ENCODE assay signal across 9 cellular contexts in genomic region chr2:12728221-12728777, GRCh38. TPM values are rescaled to one million over a fixed set of nuclear protein-coding genes. Genes with fewer than 3 reads are reported as not detected.
DNase-seq lines count a peak whose midpoint lies in the region; ATAC-seq and TF ChIP-seq lines count a peak whose summit lies in the region.
"Had no signal": no experiment of that assay in that cellular context is flagged by ENCODE, and none has a peak within 500 bp of the region (broad histone marks: within the 10 kb centered on the region; RNA-seq: fewer than 3 reads in every experiment).

No MANE protein-coding gene starts in this region.

- peaks cover 4% of the 10 kb centered on the region for H3K4me1 ChIP-seq in rectal smooth muscle tissue (ENCODE audit: control insufficient read depth, insufficient read depth, low read length)
- no peaks in the 10 kb centered on the region for H3K4me1 ChIP-seq in foreskin keratinocyte

- H3K4me3 ChIP-seq in rectal smooth muscle tissue (ENCODE audit: low read length) = peak overlapping the region; percentile 12

- DNase-seq in DMS53 (lab: John Stamatoyannopoulos, UW) (peak; percentile 23), DMS53 treated with DMSO at 0.1 percent for 48 hours (lab: John Stamatoyannopoulos, UW; ENCODE audit: unreplicated experiment) (no peak), foreskin keratinocyte (no peak), NCI-H2227 treated with DMSO at 0.1 percent for 48 hours (lab: John Stamatoyannopoulos, UW) (no peak), DMS114 treated with DMSO at 0.1 percent for 48 hours (lab: John Stamatoyannopoulos, UW; ENCODE audit: unreplicated experiment) (no peak)
- peak; percentile 61 for DNase-seq in activated CD4-positive, alpha-beta T cell treated with anti-CD3 and anti-CD28 coated beads for 48 hours

- ATAC-seq in HG03159 (IDR thresholded peaks at IDR 0.05; ENCODE audit: unreplicated experiment) (peak; percentile 92), foreskin keratinocyte (no peak)

- no peak overlapping the region for H3K27ac ChIP-seq in rectal smooth muscle tissue (ENCODE audit: low read depth, low read length)
- H3K27ac ChIP-seq in foreskin keratinocyte = no peak overlapping the region
- H3K27ac ChIP-seq: 22Rv1 had no signal

- H3K9ac ChIP-seq in rectal smooth muscle tissue (ENCODE audit: low read length) = no peak overlapping the region

- H3K27me3 ChIP-seq in rectal smooth muscle tissue (ENCODE audit: control insufficient read depth, insufficient read depth, low read length) (no peaks in the 10 kb centered on the region), foreskin keratinocyte (no peaks in the 10 kb centered on the region)

- H3K36me3 ChIP-seq in rectal smooth muscle tissue (ENCODE audit: control insufficient read depth, insufficient read depth, low read length) = peaks cover 13% of the 10 kb centered on the region

- no peak for TF ChIP-seq CTCF in foreskin keratinocyte (conservative IDR thresholded peaks at IDR 0.05)

RNA-seq across cellular contexts. Expression of gene TRIB2, which starts 11.6 kb away (rescaled TPM):
- 5.0 and 5.9 TPM in 2 replicates for total RNA-seq in foreskin keratinocyte
- polyA plus RNA-seq in foreskin keratinocyte = 2.9 and 3.7 TPM in 2 replicates

Comparison
In these comparisons a context has a peak if more than half of its experiments do, and no peak if none do; other contexts are left out.
1. DNase-seq: peak in DMS53 (single experiment) and activated CD4-positive, alpha-beta T cell treated with anti-CD3 and anti-CD28 coated beads for 48 hours (single experiment); none in DMS53 treated with DMSO at 0.1 percent for 48 hours (single experiment), foreskin keratinocyte (0 of 2), NCI-H2227 treated with DMSO at 0.1 percent for 48 hours (single experiment) and DMS114 treated with DMSO at 0.1 percent for 48 hours (single experiment).